25 cellular contexts compared by ENCODE assay signal in genomic region chr20:25257756-25258462, GRCh38. TPM values are rescaled to one million over a fixed set of nuclear protein-coding genes. Genes with fewer than 3 reads are reported as not detected.
DNase-seq lines count a peak whose midpoint lies in the region; ATAC-seq and TF ChIP-seq lines count a peak whose summit lies in the region.
"Had no signal": no experiment of that assay in that cellular context is flagged by ENCODE, and none has a peak within 500 bp of the region (broad histone marks: within the 10 kb centered on the region; RNA-seq: fewer than 3 reads in every experiment).

No MANE protein-coding gene starts in this region.

- no peak overlapping the region for H3K4me3 Mint-ChIP-seq in activated T-cell treated with anti-CD3 and anti-CD28 coated beads, Interleukin-2, amount 50 U/mL, for 24 hours
- no peak overlapping the region for H3K4me3 Mint-ChIP-seq in endodermal cell
- H3K4me3 Mint-ChIP-seq: activated naive CD8-positive, alpha-beta T cell treated with anti-CD3 and anti-CD28 coated beads, Interleukin-2, amount 50 U/mL, for 24 hours; nephron had no signal

- peaks cover 66% of the 10 kb centered on the region for H3K4me1 Mint-ChIP-seq in activated T-cell treated with anti-CD3 and anti-CD28 coated beads, Interleukin-2, amount 50 U/mL, for 24 hours (ENCODE audit: low read depth)
- peaks cover 19% of the 10 kb centered on the region for H3K4me1 Mint-ChIP-seq in endodermal cell

- H3K27me3 Mint-ChIP-seq in activated T-cell treated with anti-CD3 and anti-CD28 coated beads, Interleukin-2, amount 50 U/mL, for 24 hours: no peaks in the 10 kb centered on the region
- no peaks in the 10 kb centered on the region for H3K27me3 Mint-ChIP-seq in endodermal cell (ENCODE audit: insufficient read depth)
- H3K27me3 Mint-ChIP-seq: activated naive CD8-positive, alpha-beta T cell treated with anti-CD3 and anti-CD28 coated beads, Interleukin-2, amount 50 U/mL, for 24 hours had no signal

- H3K9me3 ChIP-seq in KOPT-K1 (ENCODE audit: insufficient read depth, low read length, poor library complexity, severe bottlenecking): no peaks in the 10 kb centered on the region
- H3K9me3 ChIP-seq in endodermal cell (ENCODE audit: control insufficient read depth, low read length): peaks cover 19% of the 10 kb centered on the region
- H3K9me3 ChIP-seq: Caco-2, spleen, upper lobe of left lung had no signal

- no peak overlapping the region for H3K9ac ChIP-seq in endodermal cell (ENCODE audit: extremely low read depth, low read length, poor library complexity, severe bottlenecking)
- H3K9ac ChIP-seq: KMS-11 had no signal

- no peaks in the 10 kb centered on the region for H3K27me3 ChIP-seq in endodermal cell (ENCODE audit: control insufficient read depth, insufficient read depth, low read length, poor library complexity, severe bottlenecking)
- H3K27me3 ChIP-seq: dorsolateral prefrontal cortex, spleen, upper lobe of left lung had no signal

- WGBS in endodermal cell (ENCODE audit: insufficient coverage in 1 of 2, insufficient read length in 1 of 2), 2 experiments: 92 to 97% methylated on average over 9 to 10 of the region's 10 CpGs

- peak overlapping the region; percentile 8 for H3K27ac ChIP-seq in KOPT-K1 (ENCODE audit: low read depth, low read length, poor library complexity, severe bottlenecking)
- no peak overlapping the region for H3K27ac ChIP-seq in endodermal cell (ENCODE audit: low read depth, low read length)
- H3K27ac ChIP-seq: KMS-11, spleen, upper lobe of left lung had no signal

- intact Hi-C loops in posterior vena cava (cut with DNase I): no loop called here

- ATAC-seq in HG02973 (IDR thresholded peaks at IDR 0.05; ENCODE audit: unreplicated experiment) (no peak), GM21723 (IDR thresholded peaks at IDR 0.05; ENCODE audit: unreplicated experiment) (no peak), GM18870 (IDR thresholded peaks at IDR 0.05; ENCODE audit: unreplicated experiment) (no peak)
- ATAC-seq: activated naive CD8-positive, alpha-beta T cell treated with anti-CD3 and anti-CD28 coated beads, Interleukin-2, amount 50 U/mL, for 24 hours; PC-3 had no signal

- DNase-seq in activated T-cell treated with anti-CD3 and anti-CD28 coated beads, Interleukin-2, amount 50 U/mL, for 24 hours: peak; percentile 14
- no peak for DNase-seq in activated T-cell treated with anti-CD3 and anti-CD28 coated beads for 4 hours
- DNase-seq in endodermal cell: peak; percentile 52
- DNase-seq in posterior vena cava (ENCODE audit: low spot score): peak; percentile 55
- DNase-seq: activated CD4-positive, alpha-beta T cell treated with anti-CD3 and anti-CD28 coated beads, Interleukin-2, amount 50 U/mL, for 4 hours; activated effector memory CD4-positive, alpha-beta T cell treated with anti-CD3 and anti-CD28 coated beads, Interleukin-2, amount 50 U/mL, for 16 hours; activated naive CD8-positive, alpha-beta T cell treated with anti-CD3 and anti-CD28 coated beads, Interleukin-2, amount 50 U/mL, for 24 hours; Caco-2; DMS79; GDM1; HCEC 1CT; midbrain; NCI-H1417 treated with DMSO at 0.1 percent for 48 hours; NCI-H2107; PC-3; Right ventricle myocardium superior; upper lobe of left lung had no signal

- H3K9me3 Mint-ChIP-seq in activated T-cell treated with anti-CD3 and anti-CD28 coated beads, Interleukin-2, amount 50 U/mL, for 24 hours: peaks cover 2% of the 10 kb centered on the region
- H3K9me3 Mint-ChIP-seq in endodermal cell: peaks cover 14% of the 10 kb centered on the region
- H3K9me3 Mint-ChIP-seq: activated naive CD8-positive, alpha-beta T cell treated with anti-CD3 and anti-CD28 coated beads, Interleukin-2, amount 50 U/mL, for 24 hours had no signal

- no peak for TF ChIP-seq CTCF in endodermal cell (conservative IDR thresholded peaks at IDR 0.05)

- H3K27ac Mint-ChIP-seq in activated T-cell treated with anti-CD3 and anti-CD28 coated beads, Interleukin-2, amount 50 U/mL, for 24 hours: no peak overlapping the region
- H3K27ac Mint-ChIP-seq in endodermal cell: no peak overlapping the region
- H3K27ac Mint-ChIP-seq: activated naive CD8-positive, alpha-beta T cell treated with anti-CD3 and anti-CD28 coated beads, Interleukin-2, amount 50 U/mL, for 24 hours had no signal

- peaks cover 58% of the 10 kb centered on the region for H3K36me3 Mint-ChIP-seq in activated T-cell treated with anti-CD3 and anti-CD28 coated beads, Interleukin-2, amount 50 U/mL, for 24 hours (ENCODE audit: low read depth)
- peaks cover 48% of the 10 kb centered on the region for H3K36me3 Mint-ChIP-seq in endodermal cell (ENCODE audit: low read depth)

- H3K4me1 ChIP-seq in endodermal cell (ENCODE audit: control insufficient read depth, insufficient read depth, low read length): peaks cover 2% of the 10 kb centered on the region

- no peak overlapping the region for H3K4me3 ChIP-seq in endodermal cell (ENCODE audit: low read length)
- H3K4me3 ChIP-seq: dorsolateral prefrontal cortex, spleen, upper lobe of left lung had no signal

- H3K36me3 ChIP-seq in KOPT-K1 (ENCODE audit: insufficient read depth, low read length) (peaks cover 14% of the 10 kb centered on the region), endodermal cell (ENCODE audit: control insufficient read depth, insufficient read depth, low read length) (peaks cover 52% of the 10 kb centered on the region)

RNA-seq across cellular contexts. Expression of gene PYGB, which starts 10.0 kb away (rescaled TPM):
- total RNA-seq in endodermal cell: 10 to 100 TPM; 59.3 to 66.8 TPM
- 48.4 TPM for polyA plus RNA-seq in endodermal cell (2013, experiment 1 of 2)
- polyA plus RNA-seq in endodermal cell (2013, experiment 2 of 2): 48.7 TPM
- 100 to 1,000 TPM; 132 to 155 TPM for total RNA-seq in posterior vena cava
